In genomic region chr14:102525213-102526143, GRCh38 we compare ENCODE assay signal across 8 cellular contexts. TPM values are rescaled to one million over a fixed set of nuclear protein-coding genes. Genes with fewer than 3 reads are reported as not detected.
DNase-seq lines count a peak whose midpoint lies in the region; ATAC-seq and TF ChIP-seq lines count a peak whose summit lies in the region.

No MANE protein-coding gene starts in this region.

- no peaks in the 10 kb centered on the region for H4K20me1 ChIP-seq in Karpas-422 (ENCODE audit: insufficient read depth, low read depth, low read length)

- peak overlapping the region; percentile 76 for H3K9ac ChIP-seq in Karpas-422 (ENCODE audit: low read length)
- H3K9ac ChIP-seq in mucosa of stomach (ENCODE audit: low read length), result peak overlapping the region; percentile 75

- no peaks in the 10 kb centered on the region for H3K9me3 Mint-ChIP-seq in CD4-positive, alpha-beta T cell

- H3K27ac ChIP-seq in CD4-positive, alpha-beta T cell (ENCODE audit: low read depth, low read length), result peak overlapping the region; percentile 54
- H3K27ac ChIP-seq in Karpas-422 (ENCODE audit: low read length), result peak overlapping the region; percentile 71

- peak in 3 of 10 experiments; percentile 20 to 35 (median 28) for DNase-seq in CD4-positive, alpha-beta T cell
- peak; percentile 89 for DNase-seq in Karpas-422
- DNase-seq in T-helper 17 cell, result no peak
- peak; percentile 54 for DNase-seq in epidermal melanocyte (ENCODE audit: insufficient read length, low spot score)
- DNase-seq in NK-92 (lab: John Stamatoyannopoulos, UW; ENCODE audit: unreplicated experiment), result no peak

- ATAC-seq in CD4-positive, alpha-beta T cell (ENCODE audit: poor library complexity), result peak; percentile 67
- ATAC-seq in GM19035 (IDR thresholded peaks at IDR 0.05; ENCODE audit: unreplicated experiment) (peak; percentile 24), T-helper 17 cell (peak; percentile 50), HG03442 (IDR thresholded peaks at IDR 0.05; ENCODE audit: unreplicated experiment) (no peak)

- H3K27me3 ChIP-seq in CD4-positive, alpha-beta T cell (ENCODE audit: control insufficient read depth, insufficient read depth, low read length), result no peaks in the 10 kb centered on the region
- H3K27me3 ChIP-seq in Karpas-422 (ENCODE audit: low read length), result no peaks in the 10 kb centered on the region
- no peaks in the 10 kb centered on the region for H3K27me3 ChIP-seq in mucosa of stomach (ENCODE audit: control insufficient read depth, insufficient read depth, low read length)

- no peaks in the 10 kb centered on the region for H3K9me3 ChIP-seq in CD4-positive, alpha-beta T cell (ENCODE audit: control insufficient read depth, low read length)
- H3K9me3 ChIP-seq in Karpas-422 (ENCODE audit: low read length) (no peaks in the 10 kb centered on the region), T-helper 17 cell (ENCODE audit: control insufficient read depth, low read length, poor library complexity, severe bottlenecking) (no peaks in the 10 kb centered on the region), mucosa of stomach (ENCODE audit: control insufficient read depth, low read length) (no peaks in the 10 kb centered on the region)

- H3K4me1 ChIP-seq in Karpas-422 (ENCODE audit: low read length) (peaks cover 20% of the 10 kb centered on the region), mucosa of stomach (ENCODE audit: control insufficient read depth, insufficient read depth, low read length) (peaks cover 37% of the 10 kb centered on the region)

- no peaks in the 10 kb centered on the region for H3K79me2 ChIP-seq in Karpas-422 (ENCODE audit: low read length)

- CTCF ChIA-PET in CD4-positive, alpha-beta T cell (lab: Charles Lee), result interaction anchor here (1.2 to 2.7 kb wide), 4 partner anchors 65 to 87 kb away, joined by 3 to 14 read pairs (median 6); no protein-coding TSS in a partner anchor

- H3K4me3 ChIP-seq in Karpas-422 (ENCODE audit: low read length) (peak overlapping the region; percentile 84), mucosa of stomach (ENCODE audit: low read length) (peak overlapping the region; percentile 75)

- no peak for TF ChIP-seq CTCF in CD4-positive, alpha-beta T cell (IDR thresholded peaks at IDR 0.05)

- peak overlapping the region; percentile 83 for H3K4me3 Mint-ChIP-seq in CD4-positive, alpha-beta T cell
- peak overlapping the region; percentile 92 for H3K4me3 Mint-ChIP-seq in T-helper 17 cell

- H3K4me1 Mint-ChIP-seq in CD4-positive, alpha-beta T cell (ENCODE audit: low read depth), result peaks cover 32% of the 10 kb centered on the region
- peaks cover 24% of the 10 kb centered on the region for H3K4me1 Mint-ChIP-seq in T-helper 17 cell

- peak overlapping the region; percentile 91 for H2AFZ ChIP-seq in Karpas-422 (ENCODE audit: low read length)

- H3K36me3 ChIP-seq in Karpas-422 (ENCODE audit: insufficient read depth, low read length) (no peaks in the 10 kb centered on the region), mucosa of stomach (ENCODE audit: control insufficient read depth, insufficient read depth, low read length) (no peaks in the 10 kb centered on the region)

- H3K27ac Mint-ChIP-seq in CD4-positive, alpha-beta T cell, result peak overlapping the region; percentile 78
- H3K27ac Mint-ChIP-seq in T-helper 17 cell, result peak overlapping the region; percentile 77

- no peaks in the 10 kb centered on the region for H3K27me3 Mint-ChIP-seq in CD4-positive, alpha-beta T cell
- no peaks in the 10 kb centered on the region for H3K27me3 Mint-ChIP-seq in T-helper 17 cell

- intact Hi-C loops in CD4-positive, alpha-beta T cell (cut with DNase I, micrococcal nuclease), result loop anchor here (1.0 to 10.0 kb wide), 3 partner anchors 67 to 769 kb away; partner anchors contain the start of gene RCOR1 (in 2 of the 2)

- no peaks in the 10 kb centered on the region for H3K9me2 ChIP-seq in Karpas-422 (replicated peaks; ENCODE audit: insufficient read depth, low read length)

- H3K4me2 ChIP-seq in Karpas-422 (ENCODE audit: low read depth, low read length, poor library complexity, severe bottlenecking), result peak overlapping the region; percentile 99

- POLR2A ChIA-PET in CD4-positive, alpha-beta T cell (lab: Charles Lee), result interaction anchor here (0.9 to 1.7 kb wide), 5 partner anchors 16 to 163 kb away, joined by 3 to 9 read pairs (median 3); partner anchors contain the start of genes ANKRD9, CINP and TECPR2

- no peaks in the 10 kb centered on the region for H3K36me3 Mint-ChIP-seq in CD4-positive, alpha-beta T cell (ENCODE audit: low read depth)
- no peaks in the 10 kb centered on the region for H3K36me3 Mint-ChIP-seq in T-helper 17 cell (ENCODE audit: low read depth)

RNA-seq across cellular contexts. Expression of gene ANKRD9, which starts 15.9 kb away (rescaled TPM):
- total RNA-seq in CD4-positive, alpha-beta T cell, result 1 to 10 TPM; 4.4 to 5.5 TPM
- total RNA-seq in Karpas-422 (2014; rRNA removed; shearing (Covaris generic); ENCODE audit: low replicate concordance), result 0.04 TPM in 2 replicates
- 10 to 100 TPM in 1 of 2 donors, 1 to 10 TPM in 1; 3.3 to 17.6 TPM for total RNA-seq in T-helper 17 cell

Comparison
In these comparisons a context has a peak if more than half of its experiments do, and no peak if none do; other contexts are left out.
1. DNase-seq: peak in Karpas-422 (single experiment) and epidermal melanocyte (single experiment); none in T-helper 17 cell (0 of 3) and NK-92 (single experiment).